Comparison of ENCODE assay signal across 8 cellular contexts in genomic region chr10:14032406-14032998, GRCh38.
A peak's percentile ranks its signal among the peaks of the same experiment; 100 is the strongest.
DNase-seq lines count a peak whose midpoint lies in the region; ATAC-seq and TF ChIP-seq lines count a peak whose summit lies in the region.

No MANE protein-coding gene starts in this region.

- H3K36me3 Mint-ChIP-seq in activated CD8-positive, alpha-beta T cell treated with anti-CD3 and anti-CD28 coated beads for 36 hours (ENCODE audit: low read depth), result no peaks in the 10 kb centered on the region

- TF ChIP-seq CTCF in activated CD8-positive, alpha-beta T cell treated with anti-CD3 and anti-CD28 coated beads for 36 hours (IDR thresholded peaks at IDR 0.05), result peak; percentile 82
- TF ChIP-seq CTCF in fibroblast of villous mesenchyme (IDR thresholded peaks at IDR 0.05; ENCODE audit: insufficient read depth, low read depth, low read length), result peak; percentile 84

- DNase-seq in activated CD4-positive, CD25-positive, alpha-beta regulatory T cell (lab: John Stamatoyannopoulos, UW), result peak in 3 of 4 experiments; percentile 2 to 39 (median 2)
- peak; percentile 65 for DNase-seq in activated CD8-positive, alpha-beta T cell treated with anti-CD3 and anti-CD28 coated beads for 36 hours
- DNase-seq in fibroblast of villous mesenchyme (ENCODE audit: low read depth) (no peak), pons (ENCODE audit: low spot score) (no peak)
- peak; percentile 42 for DNase-seq in stimulated activated CD4-positive, alpha-beta T cell treated with anti-CD3 and anti-CD28 coated beads, Interleukin-1b, Interleukin-23, amount 100 ng/mL, for 48 hours

- CTCF ChIA-PET in activated CD8-positive, alpha-beta T cell treated with anti-CD3 and anti-CD28 coated beads for 36 hours (lab: Charles Lee), result interaction anchor here (0.6 to 2.1 kb wide), 5 partner anchors 9 to 300 kb away, joined by 3 to 8 read pairs (median 3); no protein-coding TSS in a partner anchor

- H3K27me3 Mint-ChIP-seq in activated CD8-positive, alpha-beta T cell treated with anti-CD3 and anti-CD28 coated beads for 36 hours, result no peaks in the 10 kb centered on the region

- intact Hi-C loops in activated CD8-positive, alpha-beta T cell treated with anti-CD3 and anti-CD28 coated beads for 36 hours (cut with micrococcal nuclease), result no loop called here

- H3K4me1 Mint-ChIP-seq in activated CD8-positive, alpha-beta T cell treated with anti-CD3 and anti-CD28 coated beads for 36 hours (ENCODE audit: low read depth), result peaks cover 8% of the 10 kb centered on the region

- ATAC-seq in activated CD4-positive, CD25-positive, alpha-beta regulatory T cell treated with anti-CD3 and anti-CD28 coated beads, Interleukin-2, amount 50 U/mL, for 24 hours, result no peak
- ATAC-seq in activated CD8-positive, alpha-beta T cell treated with anti-CD3 and anti-CD28 coated beads for 36 hours, result peak; percentile 58
- no peak for ATAC-seq in GM19397 (IDR thresholded peaks at IDR 0.05; ENCODE audit: unreplicated experiment)
- ATAC-seq in HG02678 (IDR thresholded peaks at IDR 0.05; ENCODE audit: unreplicated experiment), result no peak

- POLR2A ChIA-PET in activated CD8-positive, alpha-beta T cell treated with anti-CD3 and anti-CD28 coated beads for 36 hours (lab: Charles Lee), result interaction anchor here (1.7 kb wide), 1 partner anchor 153 kb away, joined by 5 read pairs; no protein-coding TSS in a partner anchor

- H3K4me3 ChIP-seq in fibroblast of villous mesenchyme (ENCODE audit: low read depth, low read length), result no peak overlapping the region

- no peak overlapping the region for H3K27ac Mint-ChIP-seq in activated CD8-positive, alpha-beta T cell treated with anti-CD3 and anti-CD28 coated beads for 36 hours

- H3K4me3 Mint-ChIP-seq in activated CD8-positive, alpha-beta T cell treated with anti-CD3 and anti-CD28 coated beads for 36 hours, result no peak overlapping the region

- no peaks in the 10 kb centered on the region for H3K9me3 Mint-ChIP-seq in activated CD8-positive, alpha-beta T cell treated with anti-CD3 and anti-CD28 coated beads for 36 hours

Comparison
In these comparisons a context has a peak if more than half of its experiments do, and no peak if none do; other contexts are left out.
1. DNase-seq: peak in activated CD4-positive, CD25-positive, alpha-beta regulatory T cell (3 of 4), activated CD8-positive, alpha-beta T cell treated with anti-CD3 and anti-CD28 coated beads for 36 hours (single experiment) and stimulated activated CD4-positive, alpha-beta T cell treated with anti-CD3 and anti-CD28 coated beads, Interleukin-1b, Interleukin-23, amount 100 ng/mL, for 48 hours (single experiment); none in fibroblast of villous mesenchyme (single experiment) and pons (single experiment).